Comparison of ENCODE assay signal across 23 cellular contexts in the genomic region with DNA sequence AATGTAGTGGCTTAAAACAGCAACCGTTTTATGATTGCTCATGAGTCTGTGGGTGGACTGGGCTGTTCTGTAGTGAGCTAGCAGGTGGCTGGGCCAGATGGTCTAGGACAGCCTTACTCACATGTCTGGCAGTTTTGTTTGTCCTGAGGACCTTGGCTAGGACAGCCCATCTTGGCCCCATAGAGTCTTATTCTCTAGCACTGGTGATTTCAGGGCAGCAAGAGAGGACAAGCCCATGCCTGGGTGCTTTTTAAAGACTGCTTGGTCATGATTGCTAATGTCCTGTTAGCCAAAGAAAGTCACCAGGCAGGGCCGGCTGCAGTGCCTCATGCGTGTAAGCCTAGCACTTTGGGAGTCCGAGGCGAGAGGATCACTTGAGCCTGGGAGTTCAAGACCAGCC.
DNase-seq lines count a peak whose midpoint lies in the region; ATAC-seq, FAIRE-seq and TF ChIP-seq lines count a peak whose summit lies in the region.
"Had no signal": no experiment of that assay in that cellular context is flagged by ENCODE, and none has a peak within 500 bp of the region (broad histone marks: within the 10 kb centered on the region; RNA-seq: fewer than 3 reads in every experiment).

No MANE protein-coding gene starts in this region.

- H3K9me3 ChIP-seq in kidney (ENCODE audit: control insufficient read depth in 1 of 2, low read length in 2 of 2) (no peaks in the 10 kb centered on the region), upper lobe of right lung (no peaks in the 10 kb centered on the region)
- H3K9me3 ChIP-seq: adrenal gland, Peyer's patch, SJSA1, suprapubic skin had no signal

- H3K4me1 ChIP-seq in kidney (ENCODE audit: control insufficient read depth in 1 of 2, insufficient read depth in 1 of 2, low read depth in 1 of 2, low read length in 2 of 2), result no peaks in the 10 kb centered on the region
- H3K4me1 ChIP-seq in upper lobe of right lung, result no peaks in the 10 kb centered on the region
- H3K4me1 ChIP-seq: adrenal gland, Peyer's patch, SJSA1, suprapubic skin had no signal

- H3K4me3 ChIP-seq in epithelial cell of esophagus (ENCODE audit: low read length) (no peak overlapping the region), kidney (ENCODE audit: low read length in 2 of 2) (no peak overlapping the region), upper lobe of right lung (no peak overlapping the region)
- H3K4me3 ChIP-seq: adrenal gland, Peyer's patch, SJSA1, suprapubic skin had no signal

- DNase-seq in NCI-H524 treated with DMSO at 0.1 percent for 48 hours (lab: John Stamatoyannopoulos, UW) (peak; percentile 93), epithelial cell of esophagus (ENCODE audit: low read depth) (peak; percentile 15), kidney (peak; percentile 33), upper lobe of right lung (peak; percentile 11)
- DNase-seq: activated naive CD4-positive, alpha-beta T cell; activated T-cell treated with anti-CD3 and anti-CD28 coated beads, Interleukin-2, amount 50 U/mL, for 4 hours; adrenal gland; CD4-positive, CD25-positive, alpha-beta regulatory T cell; DMS153; HFFc6; MM.1S; NCI-H1417; NCI-H2081 treated with DMSO at 0.1 percent for 48 hours; NCI-H510A; Peyer's patch; T-helper 1 cell had no signal

- H3K9ac ChIP-seq in kidney (ENCODE audit: low read length in 2 of 2), result no peak overlapping the region

- FAIRE-seq in kidney (lab: Jason Lieb, UNC), result no peak
- FAIRE-seq: TTC549 had no signal

- H3K36me3 ChIP-seq in kidney (ENCODE audit: control insufficient read depth in 1 of 2, insufficient read depth in 2 of 2, low read length in 2 of 2), result no peaks in the 10 kb centered on the region
- no peaks in the 10 kb centered on the region for H3K36me3 ChIP-seq in upper lobe of right lung
- H3K36me3 ChIP-seq: adrenal gland, Peyer's patch, SJSA1, suprapubic skin had no signal

- intact Hi-C loops in kidney (cut with DNase I) (no loop called here), upper lobe of right lung (cut with DNase I) (no loop called here)

- H3K27ac ChIP-seq in kidney (ENCODE audit: low read depth in 2 of 2, low read length in 2 of 2), result no peak overlapping the region
- H3K27ac ChIP-seq in upper lobe of right lung, result no peak overlapping the region
- H3K27ac ChIP-seq: adrenal gland, Peyer's patch, SJSA1, suprapubic skin had no signal

- no peak for ATAC-seq in upper lobe of right lung
- ATAC-seq in GM19452 (IDR thresholded peaks at IDR 0.05; ENCODE audit: unreplicated experiment), result no peak
- ATAC-seq in HG03520 (IDR thresholded peaks at IDR 0.05; ENCODE audit: unreplicated experiment), result no peak
- no peak for ATAC-seq in GM18517 (IDR thresholded peaks at IDR 0.05; ENCODE audit: unreplicated experiment)
- ATAC-seq: activated T-cell treated with anti-CD3 and anti-CD28 coated beads, Interleukin-2, amount 50 U/mL, for 4 hours; stimulated activated effector memory CD8-positive, alpha-beta T cell treated with anti-CD3 and anti-CD28 coated beads, Interleukin-12 subunit alpha, Interleukin-12 subunit beta, amount 100 ng/mL, for 72 hours had no signal

- TF ChIP-seq CTCF in epithelial cell of esophagus (IDR thresholded peaks at IDR 0.05; ENCODE audit: insufficient read depth, low read depth, low read length, missing control alignments), result no peak
- TF ChIP-seq CTCF in kidney (IDR thresholded peaks at IDR 0.05; ENCODE audit: borderline replicate concordance, extremely low read depth, insufficient read depth), result no peak
- no peak for TF ChIP-seq CTCF in upper lobe of right lung (IDR thresholded peaks at IDR 0.05)

- H3K27me3 ChIP-seq in upper lobe of right lung, result no peaks in the 10 kb centered on the region
- H3K27me3 ChIP-seq: adrenal gland, Peyer's patch, SJSA1, suprapubic skin had no signal

Comparison
In these comparisons a context has a peak if more than half of its experiments do, and no peak if none do; other contexts are left out.
1. DNase-seq: peak in every context shown above with its lines; median percentile 93 in NCI-H524 treated with DMSO at 0.1 percent for 48 hours; 33 in kidney; 15 in epithelial cell of esophagus; 11 in upper lobe of right lung.